In genomic region chrX:72673951-72674350, GRCh38 we compare ENCODE assay signal across 1 cellular context.
TF ChIP-seq lines count a peak whose summit lies in the region.
"Not testable (repeated sequence)": the region's sequence is repeated elsewhere in the genome, so short reads cannot be mapped to it uniquely, and the experiment has no call there.

No MANE protein-coding gene starts in this region.

- not testable (repeated sequence) for TF ChIP-seq CTCF in HEK293 (tag by site-specific recombination; IDR thresholded peaks at IDR 0.05)

- not testable (repeated sequence) for H3K4me3 ChIP-seq in HEK293 (ENCODE audit: low read depth, low read length)

- H3K36me3 ChIP-seq in HEK293 (ENCODE audit: control insufficient read depth in 2 of 2, insufficient read depth in 1 of 2, low read length in 2 of 2) = peaks cover 5 to 27% of the 10 kb centered on the region in 2 experiments; a peak in 2 of 3 replicates

- not testable (repeated sequence) for H3K4me1 ChIP-seq in HEK293 (ENCODE audit: control insufficient read depth, insufficient read depth, low read length)

- CTCF ChIA-PET in HEK293 (lab: Yijun Ruan, JAX) = not testable (repeated sequence)

- not testable (repeated sequence) for H3K27ac ChIP-seq in HEK293 (ENCODE audit: extremely low read depth, low read depth, low read length)

- POLR2A ChIA-PET in HEK293 (lab: Yijun Ruan, JAX) = not testable (repeated sequence)

- H3K9me3 ChIP-seq in HEK293 (ENCODE audit: control insufficient read depth, insufficient read depth, low read depth, low read length) = not testable (repeated sequence)

TF ChIP-seq in HEK293, 187 proteins besides CTCF, POLR2A, EP300 and RAD21:
- peak; percentile 93 for TF ChIP-seq ZNF146 (tag by site-specific recombination; IDR thresholded peaks at IDR 0.05)
